ENCODE assay signal across 19 cellular contexts in genomic region chr16:10919003-10919351, GRCh38. TPM values are rescaled to one million over a fixed set of nuclear protein-coding genes. Genes with fewer than 3 reads are reported as not detected.
DNase-seq lines count a peak whose midpoint lies in the region; ATAC-seq and TF ChIP-seq lines count a peak whose summit lies in the region.
"Had no signal": no experiment of that assay in that cellular context is flagged by ENCODE, and none has a peak within 500 bp of the region (broad histone marks: within the 10 kb centered on the region; RNA-seq: fewer than 3 reads in every experiment).

No MANE protein-coding gene starts in this region.

- H2BK15ac ChIP-seq in mesenchymal stem cell (ENCODE audit: low read depth, poor library complexity, severe bottlenecking): no peak overlapping the region

- no peak overlapping the region for H2BK5ac ChIP-seq in mesenchymal stem cell (ENCODE audit: low read depth, low read length, poor library complexity, severe bottlenecking)

- H3K27me3 Mint-ChIP-seq in type B pancreatic cell: no peaks in the 10 kb centered on the region
- H3K27me3 Mint-ChIP-seq: activated naive CD4-positive, alpha-beta T cell treated with anti-CD3 and anti-CD28 coated beads, Interleukin-2, amount 50 U/mL, for 24 hours had no signal

- H4K8ac ChIP-seq in mesenchymal stem cell (ENCODE audit: low read length): no peak overlapping the region

- POLR2A ChIA-PET in RWPE1 (lab: Yijun Ruan, JAX; ENCODE audit: low non-redundant PET): no interaction called here

- ATAC-seq in right cardiac atrium (no peak), HG03159 (IDR thresholded peaks at IDR 0.05; ENCODE audit: unreplicated experiment) (no peak), HG02623 (IDR thresholded peaks at IDR 0.05; ENCODE audit: unreplicated experiment) (no peak)

- H2BK120ac ChIP-seq in mesenchymal stem cell (ENCODE audit: low read depth, low read length): no peak overlapping the region

- CTCF ChIA-PET in RWPE1 (lab: Yijun Ruan, JAX): interaction anchor here (0.6 to 2.3 kb wide), 26 partner anchors 8 to 1350 kb away, joined by 3 to 17 read pairs (median 5); partner anchors contain the start of gene NUBP1

- H3K4me3 Mint-ChIP-seq in type B pancreatic cell: no peak overlapping the region
- H3K4me3 Mint-ChIP-seq: activated naive CD4-positive, alpha-beta T cell treated with anti-CD3 and anti-CD28 coated beads, Interleukin-2, amount 50 U/mL, for 24 hours had no signal

- H3K27ac ChIP-seq in left ventricle myocardium inferior (replicated peaks) (peak overlapping the region; percentile 89), right cardiac atrium (ENCODE audit: low read length) (no peak overlapping the region), RWPE1 (no peak overlapping the region), muscle layer of colon (ENCODE audit: low read depth, low read length) (peak overlapping the region; percentile 8), mesenchymal stem cell (ENCODE audit: low read length, poor library complexity, severe bottlenecking) (no peak overlapping the region)
- H3K27ac ChIP-seq: cardiac muscle cell, colonic mucosa, SJSA1 had no signal

- H3K27me3 ChIP-seq in left ventricle myocardium inferior (ENCODE audit: low read depth) (no peaks in the 10 kb centered on the region), right cardiac atrium (ENCODE audit: control insufficient read depth, insufficient read depth) (no peaks in the 10 kb centered on the region), muscle layer of colon (ENCODE audit: control insufficient read depth in 1 of 2, insufficient read depth in 2 of 2, low read length in 2 of 2) (no peaks in the 10 kb centered on the region), mesenchymal stem cell (ENCODE audit: control insufficient read depth in 1 of 2, insufficient read depth in 1 of 2, low read length in 2 of 2) (peaks cover 0 to 19% of the 10 kb centered on the region in 2 experiments)
- H3K27me3 ChIP-seq: BE2C, cardiac muscle cell, colonic mucosa, heart right ventricle, SJSA1, testis had no signal

- 55% methylated on average over 7 of the region's 7 CpGs for WGBS in right cardiac atrium
- WGBS in mesenchymal stem cell: 77% methylated on average over 5 of the region's 7 CpGs

- no peak overlapping the region for H3K4me3 ChIP-seq in left ventricle myocardium inferior
- no peak overlapping the region for H3K4me3 ChIP-seq in right cardiac atrium (ENCODE audit: low read length)
- peak overlapping the region in 1 of 2 donors; percentile 69 for H3K4me3 ChIP-seq in muscle layer of colon (ENCODE audit: low read depth in 1 of 2, low read length in 2 of 2)
- H3K4me3 ChIP-seq in mesenchymal stem cell (ENCODE audit: insufficient read depth in 1 of 2, low read depth in 1 of 2, low read length in 2 of 2): no peak overlapping the region
- H3K4me3 ChIP-seq: cardiac muscle cell, colonic mucosa, lower lobe of right lung, mucosa of descending colon, SJSA1, testis had no signal

- no peak overlapping the region for H3K4ac ChIP-seq in mesenchymal stem cell (ENCODE audit: low read depth in 1 of 2, low read length in 2 of 2)

- H2AFZ ChIP-seq in mesenchymal stem cell (ENCODE audit: low read depth, low read length): no peak overlapping the region

- no peak overlapping the region for H2AK5ac ChIP-seq in mesenchymal stem cell (ENCODE audit: low read length, severe bottlenecking)

- no peak overlapping the region for H3K23ac ChIP-seq in mesenchymal stem cell (ENCODE audit: low read length in 2 of 2)

- no peak for TF ChIP-seq CTCF in left ventricle myocardium inferior (IDR thresholded peaks at IDR 0.05; ENCODE audit: borderline replicate concordance)
- peak; percentile 72 for TF ChIP-seq CTCF in RWPE1 (conservative IDR thresholded peaks at IDR 0.05; ENCODE audit: low read depth)
- peak; percentile 17 for TF ChIP-seq CTCF in type B pancreatic cell (conservative IDR thresholded peaks at IDR 0.05)

- intact Hi-C loops in left ventricle myocardium inferior (cut with micrococcal nuclease): loop anchor here (10.0 kb wide), 1 partner anchor 174 kb away; the partner anchor contains the start of gene NUBP1
- intact Hi-C loops in right cardiac atrium (cut with DNase I): loop anchor here (5.0 to 10.0 kb wide), 6 partner anchors 84 to 404 kb away; no protein-coding TSS in a partner anchor

- no peaks in the 10 kb centered on the region for H3K36me3 Mint-ChIP-seq in type B pancreatic cell
- H3K36me3 Mint-ChIP-seq: activated naive CD4-positive, alpha-beta T cell treated with anti-CD3 and anti-CD28 coated beads, Interleukin-2, amount 50 U/mL, for 24 hours had no signal

- H3K9ac ChIP-seq in muscle layer of colon (ENCODE audit: low read length) (no peak overlapping the region), mesenchymal stem cell (ENCODE audit: low read length) (no peak overlapping the region)

- no peak overlapping the region for H2BK12ac ChIP-seq in mesenchymal stem cell (ENCODE audit: low read length in 2 of 2)

- no peak overlapping the region for H3K27ac Mint-ChIP-seq in type B pancreatic cell
- H3K27ac Mint-ChIP-seq: activated naive CD4-positive, alpha-beta T cell treated with anti-CD3 and anti-CD28 coated beads, Interleukin-2, amount 50 U/mL, for 24 hours; HFFc6 had no signal

- H3K14ac ChIP-seq in mesenchymal stem cell (ENCODE audit: low read length in 2 of 2): no peak overlapping the region

- H3K79me1 ChIP-seq in mesenchymal stem cell (replicated peaks; ENCODE audit: low read length, poor library complexity, severe bottlenecking): no peaks in the 10 kb centered on the region

- no peak overlapping the region for H4K91ac ChIP-seq in mesenchymal stem cell (ENCODE audit: low read length)

- no peak overlapping the region for H3K4me2 ChIP-seq in mesenchymal stem cell (ENCODE audit: low read length, poor library complexity, severe bottlenecking)

- DNase-seq in left ventricle myocardium inferior (no peak), right cardiac atrium (no peak), RWPE1 (ENCODE audit: low spot score) (no peak), type B pancreatic cell (ENCODE audit: extremely low spot score, unreplicated experiment) (no peak), mesenchymal stem cell (no peak)
- DNase-seq: GF-D8 had no signal

- H3K9me3 ChIP-seq in left ventricle myocardium inferior (replicated peaks) (no peaks in the 10 kb centered on the region), right cardiac atrium (ENCODE audit: control insufficient read depth, low read length) (no peaks in the 10 kb centered on the region), muscle layer of colon (ENCODE audit: low read length) (no peaks in the 10 kb centered on the region), mesenchymal stem cell (ENCODE audit: control insufficient read depth, low read length) (no peaks in the 10 kb centered on the region)
- H3K9me3 ChIP-seq: BE2C, colonic mucosa, heart right ventricle, lower lobe of right lung, mucosa of descending colon, SJSA1, testis had no signal

- no peaks in the 10 kb centered on the region for H3K9me3 Mint-ChIP-seq in type B pancreatic cell
- H3K9me3 Mint-ChIP-seq: activated naive CD4-positive, alpha-beta T cell treated with anti-CD3 and anti-CD28 coated beads, Interleukin-2, amount 50 U/mL, for 24 hours; HFFc6 had no signal

- peaks cover 56% of the 10 kb centered on the region for H3K4me1 ChIP-seq in left ventricle myocardium inferior
- H3K4me1 ChIP-seq in right cardiac atrium (ENCODE audit: control insufficient read depth, insufficient read depth, low read length): peaks cover 6% of the 10 kb centered on the region
- peaks cover 28% of the 10 kb centered on the region for H3K4me1 ChIP-seq in muscle layer of colon (ENCODE audit: insufficient read depth, low read length)
- peaks cover 7% of the 10 kb centered on the region for H3K4me1 ChIP-seq in mesenchymal stem cell (ENCODE audit: control insufficient read depth, insufficient read depth, low read depth, low read length)
- H3K4me1 ChIP-seq: BE2C, colonic mucosa, SJSA1 had no signal

- peaks cover 5% of the 10 kb centered on the region for H3K4me1 Mint-ChIP-seq in type B pancreatic cell (ENCODE audit: unreplicated experiment)

- H3K18ac ChIP-seq in mesenchymal stem cell (ENCODE audit: low read depth in 1 of 2, low read length in 2 of 2): no peak overlapping the region

- H3K36me3 ChIP-seq in left ventricle myocardium inferior (peaks cover 7% of the 10 kb centered on the region), muscle layer of colon (ENCODE audit: insufficient read depth, low read length) (no peaks in the 10 kb centered on the region), mesenchymal stem cell (ENCODE audit: control insufficient read depth in 1 of 2, insufficient read depth in 2 of 2, low read depth in 1 of 2, low read length in 2 of 2) (peaks cover 15% of the 10 kb centered on the region in 2 experiments)
- H3K36me3 ChIP-seq: BE2C, cardiac muscle cell, colonic mucosa, SJSA1 had no signal

RNA-seq across cellular contexts. Expression of gene DEXI, which starts 23.3 kb away (rescaled TPM):
- total RNA-seq in left ventricle myocardium inferior: 110 TPM
- total RNA-seq in right cardiac atrium: 100 to 1,000 TPM in 2 of 4 donors, 10 to 100 TPM in 2; 82.2 to 126 (median 101) TPM
- polyA plus RNA-seq in right cardiac atrium: 127 TPM
- 36.6 and 37.7 TPM in 2 replicates for total RNA-seq in type B pancreatic cell (ENCODE audit: low replicate concordance)
- polyA plus RNA-seq in mesenchymal stem cell (2013, experiment 1 of 2): 26.6 TPM
- polyA plus RNA-seq in mesenchymal stem cell (2013, experiment 2 of 2): 28.1 TPM

RNA-seq across cellular contexts. Expression of gene CLEC16A, which starts 25.4 kb away (rescaled TPM):
- total RNA-seq in left ventricle myocardium inferior: 24.6 TPM
- 10 to 100 TPM; 24.0 to 31.5 (median 30.4) TPM for total RNA-seq in right cardiac atrium
- 14.9 TPM for polyA plus RNA-seq in right cardiac atrium
- 33.4 and 36.8 TPM in 2 replicates for total RNA-seq in type B pancreatic cell (ENCODE audit: low replicate concordance)
- 8.6 TPM for polyA plus RNA-seq in mesenchymal stem cell (2013, experiment 1 of 2)
- 8.3 TPM for polyA plus RNA-seq in mesenchymal stem cell (2013, experiment 2 of 2)

RNA-seq across cellular contexts. Expression of gene CIITA, which starts 42.0 kb away (rescaled TPM):
- total RNA-seq in left ventricle myocardium inferior (9.4 TPM), right cardiac atrium (1 to 10 TPM; 5.3 to 9.1 (median 7.5) TPM), type B pancreatic cell (ENCODE audit: low replicate concordance) (not detected in 2 replicates)
- 7.3 TPM for polyA plus RNA-seq in right cardiac atrium
- not detected for polyA plus RNA-seq in mesenchymal stem cell (2013, experiment 1 of 2)
- 0.01 TPM for polyA plus RNA-seq in mesenchymal stem cell (2013, experiment 2 of 2)

Comparison
In these comparisons a context has a peak if more than half of its experiments do, and no peak if none do; other contexts are left out.
1. H3K27ac ChIP-seq: peak in left ventricle myocardium inferior (single experiment) and muscle layer of colon (single experiment); none in right cardiac atrium (single experiment), RWPE1 (single experiment) and mesenchymal stem cell (single experiment).